ENCODE assay signal across 19 cellular contexts in the genomic region with DNA sequence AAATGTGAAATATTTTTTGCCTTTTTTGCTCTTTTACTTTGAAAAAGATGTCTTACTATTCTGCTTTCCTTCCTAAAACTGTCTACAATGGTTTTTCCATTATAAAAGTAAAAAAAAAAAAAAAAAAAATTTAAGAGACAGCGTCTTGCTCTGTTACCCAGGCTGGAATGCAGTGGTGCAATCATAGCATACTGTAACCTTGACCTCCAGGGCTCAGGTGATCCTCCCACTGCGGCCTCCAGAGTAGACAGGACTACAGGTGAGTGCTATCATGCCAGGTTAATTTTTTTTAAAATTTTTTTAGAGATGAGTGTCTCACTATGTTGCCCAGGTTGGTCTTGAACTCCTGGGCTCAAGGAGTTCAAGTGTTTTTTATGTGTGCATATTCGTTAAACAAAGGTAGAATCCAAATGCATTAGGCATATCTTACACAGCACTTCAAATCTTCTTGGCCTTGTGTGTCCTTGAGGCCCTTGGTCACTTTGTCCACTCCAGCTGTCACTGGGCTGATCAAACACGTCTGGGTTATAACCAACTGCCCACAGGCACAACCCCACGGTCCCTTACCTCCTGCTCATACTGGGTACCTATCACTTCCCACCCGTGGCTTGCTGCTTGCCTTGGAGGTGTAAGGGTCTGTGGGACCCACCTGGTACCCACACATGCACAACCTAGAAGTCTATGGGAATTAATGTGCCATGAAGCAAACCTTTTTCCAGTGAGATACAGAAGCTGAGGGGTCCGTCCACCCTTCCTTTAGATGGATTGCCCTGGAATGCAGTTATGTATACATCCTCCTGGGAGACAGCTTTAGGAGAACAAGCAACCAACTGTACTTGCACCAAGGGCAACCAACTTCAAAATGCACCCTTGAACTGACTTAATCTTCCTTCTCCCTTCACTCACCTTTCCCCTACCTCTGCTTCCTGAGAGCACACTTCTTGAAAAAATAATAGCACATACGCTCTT.
"Had no signal": no experiment of that assay in that cellular context is flagged by ENCODE, and none has a peak within 500 bp of the region (broad histone marks: within the 10 kb centered on the region; RNA-seq: fewer than 3 reads in every experiment).

No MANE protein-coding gene starts in this region.

- H3K9ac ChIP-seq: neural progenitor cell, parathyroid adenoma had no signal

- H3K36me3 ChIP-seq: neural progenitor cell had no signal

- DNase-seq: cortex of kidney; effector memory CD8-positive, alpha-beta T cell; kidney; naive B cell; psoas muscle; right cardiac atrium; spleen; stimulated activated CD4-positive, alpha-beta T cell treated with anti-CD3 and anti-CD28 coated beads, Interleukin-4, amount 100 ng/mL, for 4 hours; stimulated activated naive CD8-positive, alpha-beta T cell treated with anti-CD3 and anti-CD28 coated beads, Interleukin-15, Interleukin-2, amounts not matched to agents 100 U/mL and 50 U/mL, for 24 hours; transverse colon had no signal

- H3K4me2 ChIP-seq: neural progenitor cell had no signal

- H3K27ac ChIP-seq: neural progenitor cell, parathyroid adenoma, psoas muscle, skin epidermis, spleen, transverse colon, vagina had no signal

- H3K9me3 Mint-ChIP-seq: effector memory CD8-positive, alpha-beta T cell; memory B cell; naive B cell; natural killer cell treated with Interleukin-12 subunit alpha and Interleukin-12 subunit beta and Interleukin-15 and Interleukin-18, amount 100 ng/mL, for 72 hours; neural progenitor cell; stimulated activated memory B cell treated with anti-CD40 and anti-IgM and Interleukin-4, amounts not matched to agents 10 μg/mL and 1 μg/mL and 100 μg/mL, for 72 hours had no signal

- H3K4me3 ChIP-seq: lung, neural progenitor cell, psoas muscle, skin epidermis, spleen, transverse colon, vagina had no signal

- H3K4me1 ChIP-seq: neural progenitor cell, parathyroid adenoma, psoas muscle, spleen, transverse colon, vagina had no signal

- H3K36me3 Mint-ChIP-seq: natural killer cell treated with Interleukin-12 subunit alpha and Interleukin-12 subunit beta and Interleukin-15 and Interleukin-18, amount 100 ng/mL, for 72 hours had no signal

- H3K27ac Mint-ChIP-seq: effector memory CD8-positive, alpha-beta T cell; memory B cell; neural progenitor cell; stimulated activated memory B cell treated with anti-CD40 and anti-IgM and Interleukin-4, amounts not matched to agents 10 μg/mL and 1 μg/mL and 100 μg/mL, for 72 hours had no signal

- H3K9me3 ChIP-seq: psoas muscle, spleen, transverse colon, vagina had no signal

- H3K27me3 Mint-ChIP-seq: effector memory CD8-positive, alpha-beta T cell; memory B cell; naive B cell; natural killer cell treated with Interleukin-12 subunit alpha and Interleukin-12 subunit beta and Interleukin-15 and Interleukin-18, amount 100 ng/mL, for 72 hours; stimulated activated memory B cell treated with anti-CD40 and anti-IgM and Interleukin-4, amounts not matched to agents 10 μg/mL and 1 μg/mL and 100 μg/mL, for 72 hours had no signal

- H3K27me3 ChIP-seq: neural progenitor cell, spleen, transverse colon, vagina had no signal

- H3K4me1 Mint-ChIP-seq: neural progenitor cell had no signal

- H2AFZ ChIP-seq: neural progenitor cell, parathyroid adenoma had no signal

- H3K4me3 Mint-ChIP-seq: effector memory CD8-positive, alpha-beta T cell; memory B cell; naive B cell; natural killer cell treated with Interleukin-12 subunit alpha and Interleukin-12 subunit beta and Interleukin-15 and Interleukin-18, amount 100 ng/mL, for 72 hours; neural progenitor cell; stimulated activated memory B cell treated with anti-CD40 and anti-IgM and Interleukin-4, amounts not matched to agents 10 μg/mL and 1 μg/mL and 100 μg/mL, for 72 hours had no signal

- ATAC-seq: effector memory CD8-positive, alpha-beta T cell; left lobe of liver; natural killer cell treated with Interleukin-12 subunit alpha and Interleukin-12 subunit beta and Interleukin-15 and Interleukin-18, amount 100 ng/mL, for 72 hours; right cardiac atrium; stimulated activated memory B cell treated with anti-CD40 and anti-IgM and Interleukin-4, amounts not matched to agents 10 μg/mL and 1 μg/mL and 100 μg/mL, for 72 hours; stimulated activated naive CD8-positive, alpha-beta T cell treated with anti-CD3 and anti-CD28 coated beads, Interleukin-15, Interleukin-2, amounts not matched to agents 100 U/mL and 50 U/mL, for 24 hours had no signal
